ENCODE assay signal across 8 cellular contexts in genomic region chr3:155079795-155080546, GRCh38. TPM values are rescaled to one million over a fixed set of nuclear protein-coding genes. Genes with fewer than 3 reads are reported as not detected.
A peak's percentile ranks its signal among the peaks of the same experiment; 100 is the strongest.
DNase-seq lines count a peak whose midpoint lies in the region; ATAC-seq, FAIRE-seq and TF ChIP-seq lines count a peak whose summit lies in the region.

TSS of gene MME (plus strand) at chr3:155080319. CDS start at chr3:155084168, 3,849 bp downstream.

- intact Hi-C loops in K562 (cut with micrococcal nuclease): loop anchor here (5.0 kb wide), 1 partner anchor 128 kb away; no protein-coding TSS in a partner anchor

- peak within 1 kb of the TSS; percentile 87 for H2AFZ ChIP-seq in K562 (ENCODE audit: low read depth, low read length)

- POLR2A ChIA-PET in K562 (lab: Yijun Ruan, JAX): interaction anchor here (0.6 to 2.6 kb wide), 3 partner anchors 15 to 59 kb away, joined by 4 to 6 read pairs (median 5); no protein-coding TSS in a partner anchor

- no peak for TF ChIP-seq EP300 in K562 (IDR thresholded peaks at IDR 0.05; ENCODE audit: low read length)

- TF ChIP-seq RAD21 in K562 (CRISPR knock-in tag; conservative IDR thresholded peaks at IDR 0.05 in 1 of 2, IDR thresholded peaks at IDR 0.05 in 1 of 2): no peak

- no peak for TF ChIP-seq CTCF in K562 (IDR thresholded peaks at IDR 0.05 in 2 of 3, conservative IDR thresholded peaks at IDR 0.05 in 1 of 3; ENCODE audit: insufficient read depth in 2 of 3, low read depth in 1 of 3, low read length in 3 of 3)

- H3K4me3 ChIP-seq in K562: peak within 1 kb of the TSS; percentile 58
- H3K4me3 ChIP-seq in iPS-18c (ENCODE audit: insufficient read depth, low read depth, low read length): peak within 1 kb of the TSS; percentile 89
- H3K4me3 ChIP-seq in skeletal muscle satellite cell (ENCODE audit: low read length): peak within 1 kb of the TSS; percentile 91

- no peak for TF ChIP-seq POLR2A in K562 (conservative IDR thresholded peaks at IDR 0.05)

- H3K9ac ChIP-seq in K562 (ENCODE audit: insufficient read depth in 1 of 2, low read depth in 2 of 2, low read length in 2 of 2) (peak within 1 kb of the TSS in 1 of 2 experiments; percentile 89; a peak in 2 of 4 replicates), skeletal muscle satellite cell (ENCODE audit: low read depth, low read length) (peak within 1 kb of the TSS; percentile 81)

- peaks cover 0 to 14% of the 10 kb centered on the region in 2 experiments; a peak in 2 of 5 replicates for H3K27me3 ChIP-seq in K562 (ENCODE audit: control insufficient read depth in 2 of 2, insufficient read depth in 2 of 2, low read length in 2 of 2)
- no peaks in the 10 kb centered on the region for H3K27me3 ChIP-seq in skeletal muscle satellite cell (ENCODE audit: control insufficient read depth, insufficient read depth, low read length)

- H3K4me2 ChIP-seq in K562 (ENCODE audit: insufficient read depth, low read length) (peak within 1 kb of the TSS; percentile 76), skeletal muscle satellite cell (ENCODE audit: low read length) (peak within 1 kb of the TSS; percentile 88)

- no peak for FAIRE-seq in K562 (lab: Jason Lieb, UNC)

- H3K36me3 ChIP-seq in K562 (ENCODE audit: control insufficient read depth, insufficient read depth, low read length) (no peaks in the 10 kb centered on the region), skeletal muscle satellite cell (ENCODE audit: insufficient read depth, low read length) (peaks cover 9% of the 10 kb centered on the region)

- H3K9me3 ChIP-seq in K562 (replicated peaks; ENCODE audit: control insufficient read depth, insufficient read depth, low read depth, low read length) (no peaks in the 10 kb centered on the region), iPS-18c (ENCODE audit: control insufficient read depth, insufficient read depth, low read length) (peaks cover 2% of the 10 kb centered on the region), skeletal muscle satellite cell (replicated peaks; ENCODE audit: low read length) (no peaks in the 10 kb centered on the region)

- WGBS in K562 (ENCODE audit: insufficient coverage, low coverage, missing lambda C conversion rate): 4% methylated on average over 43 of the region's 50 CpGs

- no peaks in the 10 kb centered on the region for H3K9me1 ChIP-seq in K562 (ENCODE audit: control insufficient read depth, insufficient read depth, low read length)

- DNase-seq in COR-L47 (lab: John Stamatoyannopoulos, UW) (peak; percentile 8), M059J (ENCODE audit: low read depth) (peak; percentile 76), K562 (ENCODE audit: extremely low read depth in 1 of 4, low spot score in 3 of 4) (peak; percentile 15 to 23 (median 20)), NCI-H2171 treated with DMSO at 0.1 percent for 48 hours (lab: John Stamatoyannopoulos, UW) (no peak)

- H4K20me1 ChIP-seq in K562 (replicated peaks; ENCODE audit: control insufficient read depth, insufficient read depth, low read length): no peaks in the 10 kb centered on the region

- H3K4me1 ChIP-seq in K562 (replicated peaks in 1 of 2; ENCODE audit: control insufficient read depth in 2 of 2, insufficient read depth in 2 of 2, low read length in 2 of 2) (peaks cover 9 to 14% of the 10 kb centered on the region in 2 experiments; a peak in 3 of 5 replicates), skeletal muscle satellite cell (ENCODE audit: control insufficient read depth, insufficient read depth, low read length) (peaks cover 18% of the 10 kb centered on the region)

- ATAC-seq in K562 (peak; percentile 81), GM21786 (IDR thresholded peaks at IDR 0.05; ENCODE audit: unreplicated experiment) (no peak), HG03521 (IDR thresholded peaks at IDR 0.05; ENCODE audit: unreplicated experiment) (no peak)

- H3K79me2 ChIP-seq in K562 (ENCODE audit: control insufficient read depth, insufficient read depth, low read length): no peaks in the 10 kb centered on the region

- in situ Hi-C loops in K562 (cut with MboI): no loop called here

- H3K27ac ChIP-seq in K562 (ENCODE audit: extremely low read depth, low read depth, low read length): no peak within 1 kb of the TSS

- no TSS peak for BruUV-seq in K562 (replicated peaks; lab: Mats Ljungman, UMichigan)

- CTCF ChIA-PET in K562 (lab: Yijun Ruan, JAX; ENCODE audit: low intra/inter-chr PET ratio): no interaction called here

TF ChIP-seq in K562, 482 proteins besides CTCF, POLR2A, EP300 and RAD21 (continues in another document):
- TF ChIP-seq ZNF644 (tag; IDR thresholded peaks at IDR 0.05; ENCODE audit: low read depth) (no peak), HCFC1 (IDR thresholded peaks at IDR 0.05; ENCODE audit: low read depth, low read length) (no peak), RCOR1 (IDR thresholded peaks at IDR 0.05; ENCODE audit: borderline replicate concordance in 1 of 2, low read depth in 2 of 2, low read length in 2 of 2) (0 out of 4 replicates have a peak, but pooled peaks of 1 of the 2 experiments have one; percentile 18), SAFB (IDR thresholded peaks at IDR 0.05; ENCODE audit: borderline replicate concordance, low read depth, low read length) (no peak), ARNT (IDR thresholded peaks at IDR 0.05) (no peak), RREB1 (CRISPR knock-in tag; IDR thresholded peaks at IDR 0.05) (no peak), ID3 (CRISPR knock-in tag; IDR thresholded peaks at IDR 0.05) (no peak), ID3 (tag; IDR thresholded peaks at IDR 0.05) (no peak), SNAPC5 (CRISPR knock-in tag; IDR thresholded peaks at IDR 0.05) (no peak), NFATC3 (IDR thresholded peaks at IDR 0.05) (no peak), ZFX (CRISPR knock-in tag; IDR thresholded peaks at IDR 0.05) (0 out of 2 replicates have a peak, but pooled peaks have one; percentile 27)

RNA-seq across cellular contexts. Expression of gene MME, which starts in this region (rescaled TPM):
- total RNA-seq in M059J (2014; rRNA removed; shearing (Covaris generic)): 45.1 and 51.7 TPM in 2 replicates
- 6.1 and 11.5 TPM in 2 replicates for total RNA-seq in K562 (2011; cell fraction: chromatin; rRNA removed; ENCODE audit: low replicate concordance)
- 3.4 and 6.2 TPM in 2 replicates for total RNA-seq in K562 (2011; cell fraction: nucleolus; rRNA removed)
- total RNA-seq in K562 (2011; cell fraction: nucleoplasm; rRNA removed): 3.4 and 4.0 TPM in 2 replicates
- total RNA-seq in K562 (2014; rRNA removed): 2.7 and 4.2 TPM in 2 replicates
- 1.8 and 2.7 TPM in 2 replicates for total RNA-seq in K562 (2014; rRNA removed; fragmentation: Illumina TruSeq; extraction: Trizol)
- 8.6 and 10.3 TPM in 2 replicates for total RNA-seq in K562 (2015; rRNA removed; fragmentation: Illumina TruSeq; extraction: Trizol)
- 2.1 and 2.5 TPM in 2 replicates for total RNA-seq in K562 (2021)
- polyA plus RNA-seq in K562 (2011; rRNA removed): 6.6 and 7.2 TPM in 2 replicates
- 3.4 and 4.9 TPM in 2 replicates for polyA plus RNA-seq in K562 (2011; cell fraction: cytosol; rRNA removed)
- 5.9 and 8.1 TPM in 2 replicates for polyA plus RNA-seq in K562 (2011; cell fraction: nucleus; rRNA removed)
- polyA plus RNA-seq in K562 (2012): 10.6 and 11.3 TPM in 2 replicates
- polyA plus RNA-seq in K562 (2014; fragmentation: Illumina TruSeq; extraction: Trizol): 1.3 and 2.0 TPM in 2 replicates
- polyA plus RNA-seq in K562 (2014; fragmentation: Nextera tagmentation; extraction: Ambion mirVana): under 1 TPM; 0.80 to 0.94 TPM
- 2.0 and 3.4 TPM in 2 replicates for polyA plus RNA-seq in K562 (2014; rRNA removed)
- 15.8 and 17.1 TPM in 2 replicates for polyA minus RNA-seq in K562 (2011; rRNA and poly(A)+ RNA removed)
- 4.4 and 8.6 TPM in 2 replicates for polyA minus RNA-seq in K562 (2011; cell fraction: cytosol; rRNA and poly(A)+ RNA removed)
- 5.4 and 16.2 TPM in 2 replicates for polyA minus RNA-seq in K562 (2011; cell fraction: nucleus; rRNA and poly(A)+ RNA removed)
- total RNA-seq in skeletal muscle satellite cell (2012; rRNA removed): 232 and 387 TPM in 2 replicates
